ENCODE assay signal across 8 cellular contexts in genomic region chr14:66508846-66509621, GRCh38. TPM values are rescaled to one million over a fixed set of nuclear protein-coding genes. Genes with fewer than 3 reads are reported as not detected.
A peak's percentile ranks its signal among the peaks of the same experiment; 100 is the strongest.
DNase-seq lines count a peak whose midpoint lies in the region; ATAC-seq, FAIRE-seq and TF ChIP-seq lines count a peak whose summit lies in the region.

No MANE protein-coding gene starts in this region.

- H3K36me3 ChIP-seq in BE2C (no peaks in the 10 kb centered on the region), kidney (ENCODE audit: control insufficient read depth in 1 of 2, insufficient read depth in 2 of 2, low read length in 2 of 2) (no peaks in the 10 kb centered on the region), spleen (no peaks in the 10 kb centered on the region)

- POLR2A ChIA-PET in activated B cell treated with CpG ODN at 0.5 μM for 24 hours (lab: Charles Lee), result interaction anchor here (0.6 to 1.8 kb wide), 2 partner anchors 212 to 851 kb away, joined by 7 read pairs; partner anchors contain the start of genes ATP6V1D and EIF2S1

- intact Hi-C loops in activated B cell treated with CpG ODN at 0.5 μM for 24 hours (cut with micrococcal nuclease) (loop anchor here (1.0 to 5.0 kb wide), 6 partner anchors 14 to 1967 kb away; partner anchors contain the start of genes FNTB, HSPA2 and PALS1), kidney (cut with DNase I) (no loop called here), spleen (cut with DNase I; ENCODE audit: low total_unique reads) (no loop called here)

- H3K4me1 ChIP-seq in BE2C (no peaks in the 10 kb centered on the region), kidney (ENCODE audit: control insufficient read depth in 1 of 2, insufficient read depth in 1 of 2, low read depth in 1 of 2, low read length in 2 of 2) (peaks cover 2 to 9% of the 10 kb centered on the region in 2 donors), spleen (peaks cover 8 to 60% (median 29%) of the 10 kb centered on the region in 6 donors)

- H3K4me3 ChIP-seq in BE2C (ENCODE audit: low read depth, low read length) (peak overlapping the region; percentile 98), kidney (ENCODE audit: low read length in 2 of 2) (peak overlapping the region; percentile 93 to 96), spleen (peak overlapping the region; percentile 77 to 99 (median 90))
- peak overlapping the region; percentile 96 for H3K4me3 ChIP-seq in Jurkat, Clone E6-1 (ENCODE audit: low read length)

- no peaks in the 10 kb centered on the region for H3K9me3 Mint-ChIP-seq in activated B cell treated with CpG ODN at 0.5 μM for 24 hours

- H3K27me3 Mint-ChIP-seq in activated B cell treated with CpG ODN at 0.5 μM for 24 hours, result peaks cover 6% of the 10 kb centered on the region

- H3K4me3 Mint-ChIP-seq in activated B cell treated with CpG ODN at 0.5 μM for 24 hours, result peak overlapping the region; percentile 84

- peak overlapping the region; percentile 78 for H3K27ac Mint-ChIP-seq in activated B cell treated with CpG ODN at 0.5 μM for 24 hours

- H3K27ac ChIP-seq in caudate nucleus (ENCODE audit: low read depth, low read length) (peak overlapping the region; percentile 93), kidney (ENCODE audit: low read depth in 2 of 2, low read length in 2 of 2) (peak overlapping the region; percentile 93 to 97), spleen (peak overlapping the region; percentile 76 to 92 (median 86))

- no peak for FAIRE-seq in kidney (lab: Jason Lieb, UNC)

- no peaks in the 10 kb centered on the region for H3K27me3 ChIP-seq in BE2C
- H3K27me3 ChIP-seq in spleen (replicated peaks in 1 of 7), result peaks cover 0 to 11% (median 0%) of the 10 kb centered on the region in 7 donors

- DNase-seq in BE2C (peak; percentile 55), activated B cell treated with CpG ODN at 0.5 μM for 24 hours (peak; percentile 64), caudate nucleus (lab: John Stamatoyannopoulos, UW) (peak in 49 of 61 donors; percentile 2 to 64 (median 36)), kidney (peak; percentile 82), spleen (peak; percentile 85), OCI-M1 (lab: John Stamatoyannopoulos, UW) (no peak)
- DNase-seq in Jurkat, Clone E6-1 (ENCODE audit: low read depth, low spot score), result no peak

- WGBS in spleen, 5 donors, result 1 to 4% (median 1%) methylated on average over 33 to 57 of the region's 57 CpGs

- no peak for TF ChIP-seq CTCF in BE2C (IDR thresholded peaks at IDR 0.05; ENCODE audit: low read depth, low read length)
- no peak for TF ChIP-seq CTCF in activated B cell treated with CpG ODN at 0.5 μM for 24 hours (IDR thresholded peaks at IDR 0.05)
- no peak for TF ChIP-seq CTCF in kidney (IDR thresholded peaks at IDR 0.05; ENCODE audit: borderline replicate concordance, extremely low read depth, insufficient read depth)
- TF ChIP-seq CTCF in spleen (IDR thresholded peaks at IDR 0.05 in 8 of 11, conservative IDR thresholded peaks at IDR 0.05 in 3 of 11), result no peak

- ATAC-seq in GM19324 (IDR thresholded peaks at IDR 0.05; ENCODE audit: low FRiP score, unreplicated experiment) (peak; percentile 16), activated B cell treated with CpG ODN at 0.5 μM for 24 hours (ENCODE audit: low read depth) (peak; percentile 54)

- H3K9ac ChIP-seq in kidney (ENCODE audit: low read length in 2 of 2), result peak overlapping the region; percentile 95 to 100

- peaks cover 26% of the 10 kb centered on the region for H3K4me1 Mint-ChIP-seq in activated B cell treated with CpG ODN at 0.5 μM for 24 hours

- no peak for TF ChIP-seq POLR2A in spleen (IDR thresholded peaks at IDR 0.05)

- H3K9me3 ChIP-seq in BE2C (no peaks in the 10 kb centered on the region), kidney (ENCODE audit: control insufficient read depth in 1 of 2, low read length in 2 of 2) (no peaks in the 10 kb centered on the region), spleen (no peaks in the 10 kb centered on the region)

- peaks cover 9% of the 10 kb centered on the region for H3K36me3 Mint-ChIP-seq in activated B cell treated with CpG ODN at 0.5 μM for 24 hours (ENCODE audit: low read depth)

- CTCF ChIA-PET in activated B cell treated with CpG ODN at 0.5 μM for 24 hours (lab: Charles Lee), result no interaction called here

RNA-seq across cellular contexts. Expression of gene GPHN, which starts 1.1 kb away (rescaled TPM):
- 35.0 TPM for polyA plus RNA-seq in BE2C (2012; ENCODE audit: insufficient read depth, insufficient read length, low read depth)
- 27.1 TPM for polyA plus RNA-seq in Jurkat, Clone E6-1 (2012; ENCODE audit: insufficient read depth, insufficient read length)
- total RNA-seq in activated B cell treated with CpG ODN at 0.5 μM for 24 hours (36.9 and 40.8 TPM in 2 replicates), kidney (35.4 TPM), spleen (10 to 100 TPM in 6 of 7 donors, 1 to 10 TPM in 1; 9.0 to 26.9 (median 15.4) TPM)
- polyA plus RNA-seq in kidney (ENCODE audit: insufficient read depth, low read depth, low replicate concordance) (62.0 TPM), spleen (10 to 100 TPM in 2 of 3 donors, 1 to 10 TPM in 1; 9.3 to 16.3 (median 16.1) TPM)

RNA-seq across cellular contexts. Expression of gene CCDC196, which starts 22.9 kb away (rescaled TPM):
- polyA plus RNA-seq in BE2C (2012; ENCODE audit: insufficient read depth, insufficient read length, low read depth), result not detected
- polyA plus RNA-seq in Jurkat, Clone E6-1 (2012; ENCODE audit: insufficient read depth, insufficient read length), result not detected
- total RNA-seq in activated B cell treated with CpG ODN at 0.5 μM for 24 hours (not detected in 2 replicates), kidney (not detected), spleen (not detected)
- polyA plus RNA-seq in kidney (ENCODE audit: insufficient read depth, low read depth, low replicate concordance) (not detected), spleen (not detected)

Comparison
In these comparisons a context has a peak if more than half of its experiments do, and no peak if none do; other contexts are left out.
1. DNase-seq: peak in BE2C (single experiment), activated B cell treated with CpG ODN at 0.5 μM for 24 hours (single experiment), caudate nucleus (49 of 61), kidney (single experiment) and spleen (single experiment); none in Jurkat, Clone E6-1 (single experiment) and OCI-M1 (single experiment).
2. Peak in every context shown above with its lines, with median percentiles within 50 percentile points of each other: H3K4me3 ChIP-seq and H3K27ac ChIP-seq.